1 cellular context compared by ENCODE assay signal in the genomic region with DNA sequence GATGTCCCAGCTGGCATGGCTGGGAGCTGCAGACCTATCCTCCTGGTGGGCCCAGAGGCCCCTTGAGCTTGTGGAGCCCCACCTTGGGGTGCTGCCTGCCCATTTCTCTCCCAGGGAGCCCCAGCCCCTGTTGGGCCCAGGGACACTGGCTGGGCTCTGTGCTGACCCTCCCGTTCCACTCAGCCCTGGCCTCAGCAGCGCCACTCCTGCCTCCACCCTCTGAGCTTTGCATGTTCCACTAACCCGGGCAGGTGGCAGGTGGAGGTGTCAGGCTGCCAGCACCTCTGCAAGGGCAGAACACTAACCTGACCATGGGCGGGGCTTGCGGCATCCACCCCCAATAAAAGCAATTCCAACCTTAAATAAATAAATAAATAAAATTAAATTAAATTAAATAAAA.
TF ChIP-seq lines count a peak whose summit lies in the region.

No MANE protein-coding gene starts in this region.

TF ChIP-seq in H1, 55 proteins besides CTCF, POLR2A, EP300 and RAD21 (continued from another document):
- TF ChIP-seq KDM4A (IDR thresholded peaks at IDR 0.05; ENCODE audit: low read depth, low read length, severe bottlenecking) = no peak
- TF ChIP-seq RBBP5 (IDR thresholded peaks at IDR 0.05; ENCODE audit: borderline replicate concordance, low read depth, low read length) = no peak
- no peak for TF ChIP-seq SP1 (IDR thresholded peaks at IDR 0.05; ENCODE audit: low read depth, low read length)
